ENCODE assay signal across 9 cellular contexts in genomic region chr13:28754698-28755545, GRCh38. TPM values are rescaled to one million over a fixed set of nuclear protein-coding genes. Genes with fewer than 3 reads are reported as not detected.
DNase-seq lines count a peak whose midpoint lies in the region; ATAC-seq and TF ChIP-seq lines count a peak whose summit lies in the region.
"Had no signal": no experiment of that assay in that cellular context is flagged by ENCODE, and none has a peak within 500 bp of the region (broad histone marks: within the 10 kb centered on the region; RNA-seq: fewer than 3 reads in every experiment).

No MANE protein-coding gene starts in this region.

- H3K4me1 ChIP-seq in ascending aorta (peaks cover 3 to 5% of the 10 kb centered on the region in 2 donors), upper lobe of right lung (peaks cover 34% of the 10 kb centered on the region)

- DNase-seq in CD1c-positive myeloid dendritic cell (ENCODE audit: extremely low spot score) (peak; percentile 59), KBM-7 (peak; percentile 97), ascending aorta (ENCODE audit: low spot score in 2 of 2) (no peak), upper lobe of right lung (no peak), globus pallidus (ENCODE audit: low spot score) (no peak)

- H3K36me3 ChIP-seq in ascending aorta = no peaks in the 10 kb centered on the region
- no peaks in the 10 kb centered on the region for H3K36me3 ChIP-seq in upper lobe of right lung
- H3K36me3 ChIP-seq: HAP-1 had no signal

- peak; percentile 78 for ATAC-seq in upper lobe of right lung
- ATAC-seq in GM18502 (IDR thresholded peaks at IDR 0.05; ENCODE audit: poor library complexity, unreplicated experiment) = no peak
- no peak for ATAC-seq in HG03095 (IDR thresholded peaks at IDR 0.05; ENCODE audit: unreplicated experiment)

- H3K9me3 ChIP-seq in ascending aorta = peaks cover 0 to 15% of the 10 kb centered on the region in 2 donors
- H3K9me3 ChIP-seq in upper lobe of right lung = peaks cover 8% of the 10 kb centered on the region

- H3K27me3 ChIP-seq in ascending aorta (no peaks in the 10 kb centered on the region), layer of hippocampus (ENCODE audit: control insufficient read depth, insufficient read depth, low read length) (no peaks in the 10 kb centered on the region), upper lobe of right lung (no peaks in the 10 kb centered on the region)

- in situ Hi-C loops in KBM-7 (cut with MboI; ENCODE audit: low pct_unique_long_range_greater_than_20kb, low sequenced_read_pairs) = no loop called here

- TF ChIP-seq CTCF in ascending aorta (IDR thresholded peaks at IDR 0.05) (no peak), upper lobe of right lung (IDR thresholded peaks at IDR 0.05) (peak; percentile 40)

- intact Hi-C loops in ascending aorta (cut with DNase I) = loop anchor here (5.0 kb wide), 1 partner anchor 37 kb away; no protein-coding TSS in a partner anchor
- intact Hi-C loops in upper lobe of right lung (cut with DNase I) = no loop called here

- H3K4me3 ChIP-seq in ascending aorta (peak overlapping the region in 1 of 2 donors; percentile 19), upper lobe of right lung (peak overlapping the region; percentile 28)
- H3K4me3 ChIP-seq: HAP-1 had no signal

- H3K27ac ChIP-seq in ascending aorta (peak overlapping the region; percentile 17 to 24), layer of hippocampus (ENCODE audit: low read depth, low read length) (peak overlapping the region; percentile 52), upper lobe of right lung (peak overlapping the region; percentile 75)

RNA-seq across cellular contexts. Expression of gene SLC46A3, which starts 36.2 kb away (rescaled TPM):
- 2.8 TPM for total RNA-seq in ascending aorta
- total RNA-seq in upper lobe of right lung = 20.2 TPM

Comparison
In these comparisons a context has a peak if more than half of its experiments do, and no peak if none do; other contexts are left out.
1. DNase-seq: peak in CD1c-positive myeloid dendritic cell (single experiment) and KBM-7 (single experiment); none in ascending aorta (0 of 2), upper lobe of right lung (single experiment) and globus pallidus (single experiment).
2. H3K27ac ChIP-seq: peak in every context shown above with its lines; median percentile 75 in upper lobe of right lung; 52 in layer of hippocampus; 20 in ascending aorta.